ENCODE assay signal across 17 cellular contexts in genomic region chr19:45494261-45494916, GRCh38. TPM values are rescaled to one million over a fixed set of nuclear protein-coding genes. Genes with fewer than 3 reads are reported as not detected.
DNase-seq lines count a peak whose midpoint lies in the region; ATAC-seq, FAIRE-seq and TF ChIP-seq lines count a peak whose summit lies in the region.
"Had no signal": no experiment of that assay in that cellular context is flagged by ENCODE, and none has a peak within 500 bp of the region (broad histone marks: within the 10 kb centered on the region; RNA-seq: fewer than 3 reads in every experiment).

No MANE protein-coding gene starts in this region.

- no peaks in the 10 kb centered on the region for H3K36me3 ChIP-seq in astrocyte (ENCODE audit: insufficient read depth, low read length)

- H3K79me2 ChIP-seq in astrocyte (ENCODE audit: insufficient read depth, low read length): no peaks in the 10 kb centered on the region

- no peak for ATAC-seq in natural killer cell treated with Interleukin-12 subunit alpha and Interleukin-12 subunit beta and Interleukin-15 and Interleukin-18, amount 100 ng/mL, for 72 hours
- ATAC-seq in natural killer cell (no peak), HG03469 (IDR thresholded peaks at IDR 0.05; ENCODE audit: unreplicated experiment) (no peak), HG02852 (IDR thresholded peaks at IDR 0.05; ENCODE audit: unreplicated experiment) (no peak)

- H3K4me1 Mint-ChIP-seq in natural killer cell treated with Interleukin-12 subunit alpha and Interleukin-12 subunit beta and Interleukin-15 and Interleukin-18, amount 100 ng/mL, for 72 hours (ENCODE audit: low read depth in 2 of 2): peaks cover 31 to 35% of the 10 kb centered on the region in 2 donors
- H3K4me1 Mint-ChIP-seq in natural killer cell: peaks cover 30 to 46% of the 10 kb centered on the region in 2 donors
- H3K4me1 Mint-ChIP-seq in astrocyte (ENCODE audit: low read depth, unreplicated experiment): peaks cover 5% of the 10 kb centered on the region
- peaks cover 47% of the 10 kb centered on the region for H3K4me1 Mint-ChIP-seq in nephron progenitor cell
- peaks cover 14% of the 10 kb centered on the region for H3K4me1 Mint-ChIP-seq in progenitor cell of endocrine pancreas (ENCODE audit: low read depth)

- peaks cover 10% of the 10 kb centered on the region for H3K27me3 ChIP-seq in astrocyte (ENCODE audit: insufficient read depth, low read length)

- no peaks in the 10 kb centered on the region for H3K9me3 ChIP-seq in astrocyte (ENCODE audit: insufficient read depth, low read depth, low read length)
- H3K9me3 ChIP-seq: Caco-2 had no signal

- H3K4me3 Mint-ChIP-seq in natural killer cell treated with Interleukin-12 subunit alpha and Interleukin-12 subunit beta and Interleukin-15 and Interleukin-18, amount 100 ng/mL, for 72 hours: peak overlapping the region; percentile 23
- H3K4me3 Mint-ChIP-seq in natural killer cell (no peak overlapping the region), astrocyte (ENCODE audit: unreplicated experiment) (peak overlapping the region; percentile 75), nephron progenitor cell (peak overlapping the region; percentile 54), progenitor cell of endocrine pancreas (ENCODE audit: low read depth) (no peak overlapping the region)

- no peaks in the 10 kb centered on the region for H3K36me3 Mint-ChIP-seq in natural killer cell treated with Interleukin-12 subunit alpha and Interleukin-12 subunit beta and Interleukin-15 and Interleukin-18, amount 100 ng/mL, for 72 hours
- H3K36me3 Mint-ChIP-seq in natural killer cell: no peaks in the 10 kb centered on the region
- peaks cover 3% of the 10 kb centered on the region for H3K36me3 Mint-ChIP-seq in astrocyte (ENCODE audit: low read depth, unreplicated experiment)
- H3K36me3 Mint-ChIP-seq in nephron progenitor cell (ENCODE audit: low read depth): peaks cover 4% of the 10 kb centered on the region
- peaks cover 2% of the 10 kb centered on the region for H3K36me3 Mint-ChIP-seq in progenitor cell of endocrine pancreas (ENCODE audit: insufficient read depth)

- H2AFZ ChIP-seq in astrocyte (ENCODE audit: low read depth, low read length): no peak overlapping the region

- DNase-seq in natural killer cell treated with Interleukin-12 subunit alpha and Interleukin-12 subunit beta and Interleukin-15 and Interleukin-18, amount 100 ng/mL, for 72 hours (ENCODE audit: low spot score): no peak
- DNase-seq in natural killer cell: no peak
- DNase-seq in astrocyte (ENCODE audit: low read depth): no peak
- DNase-seq in nephron progenitor cell: no peak
- DNase-seq in CD1c-positive myeloid dendritic cell (ENCODE audit: extremely low spot score): no peak
- DNase-seq in progenitor cell of endocrine pancreas (ENCODE audit: low spot score, unreplicated experiment): no peak
- DNase-seq: DMS 273 treated with DMSO at 0.1 percent for 48 hours, DMS79 treated with DMSO at 0.1 percent for 48 hours, NCI-H1694 treated with DMSO at 0.1 percent for 48 hours, NCI-H526 had no signal

- H3K9ac ChIP-seq in astrocyte (ENCODE audit: low read length): no peak overlapping the region

- intact Hi-C loops in natural killer cell (cut with micrococcal nuclease): no loop called here

- H3K4me3 ChIP-seq in astrocyte (ENCODE audit: insufficient read depth, low read depth, low read length): no peak overlapping the region

- no peak overlapping the region for H3K27ac Mint-ChIP-seq in natural killer cell treated with Interleukin-12 subunit alpha and Interleukin-12 subunit beta and Interleukin-15 and Interleukin-18, amount 100 ng/mL, for 72 hours
- H3K27ac Mint-ChIP-seq in natural killer cell (no peak overlapping the region), astrocyte (ENCODE audit: unreplicated experiment) (no peak overlapping the region), nephron progenitor cell (no peak overlapping the region), progenitor cell of endocrine pancreas (no peak overlapping the region)

- TF ChIP-seq CTCF in natural killer cell (IDR thresholded peaks at IDR 0.05) (no peak), astrocyte (IDR thresholded peaks at IDR 0.05; ENCODE audit: insufficient read depth, low read depth, low read length) (no peak), nephron progenitor cell (IDR thresholded peaks at IDR 0.05) (no peak), progenitor cell of endocrine pancreas (IDR thresholded peaks at IDR 0.05; ENCODE audit: unreplicated experiment) (no peak)

- H3K27me3 Mint-ChIP-seq in natural killer cell treated with Interleukin-12 subunit alpha and Interleukin-12 subunit beta and Interleukin-15 and Interleukin-18, amount 100 ng/mL, for 72 hours: peaks cover 11 to 12% of the 10 kb centered on the region in 2 donors
- peaks cover 10 to 31% of the 10 kb centered on the region in 2 donors for H3K27me3 Mint-ChIP-seq in natural killer cell (ENCODE audit: low read depth in 2 of 2)
- peaks cover 14% of the 10 kb centered on the region for H3K27me3 Mint-ChIP-seq in astrocyte (ENCODE audit: low read depth, unreplicated experiment)
- H3K27me3 Mint-ChIP-seq in nephron progenitor cell (ENCODE audit: low read depth, poor library complexity): peaks cover 44% of the 10 kb centered on the region
- peaks cover 30% of the 10 kb centered on the region for H3K27me3 Mint-ChIP-seq in progenitor cell of endocrine pancreas

- H4K20me1 ChIP-seq in astrocyte (ENCODE audit: insufficient read depth, low read length): peaks cover 12% of the 10 kb centered on the region

- no peaks in the 10 kb centered on the region for H3K9me3 Mint-ChIP-seq in natural killer cell treated with Interleukin-12 subunit alpha and Interleukin-12 subunit beta and Interleukin-15 and Interleukin-18, amount 100 ng/mL, for 72 hours
- no peaks in the 10 kb centered on the region for H3K9me3 Mint-ChIP-seq in natural killer cell
- no peaks in the 10 kb centered on the region for H3K9me3 Mint-ChIP-seq in astrocyte (ENCODE audit: unreplicated experiment)
- no peaks in the 10 kb centered on the region for H3K9me3 Mint-ChIP-seq in nephron progenitor cell
- H3K9me3 Mint-ChIP-seq in progenitor cell of endocrine pancreas (ENCODE audit: low read depth): no peaks in the 10 kb centered on the region
- H3K9me3 Mint-ChIP-seq: IgD-negative memory B cell had no signal

- no peak for FAIRE-seq in astrocyte (lab: Jason Lieb, UNC)
- FAIRE-seq: GM12891, H1, RCC 7860 had no signal

- no peak overlapping the region for H3K27ac ChIP-seq in astrocyte (ENCODE audit: low read depth, low read length)

- peaks cover 11% of the 10 kb centered on the region for H3K4me1 ChIP-seq in astrocyte (ENCODE audit: insufficient read depth, low read length)

- H3K4me2 ChIP-seq in astrocyte (ENCODE audit: low read length): no peak overlapping the region

RNA-seq across cellular contexts. Expression of gene RTN2, which starts 2.5 kb away (rescaled TPM):
- total RNA-seq in natural killer cell treated with Interleukin-12 subunit alpha and Interleukin-12 subunit beta and Interleukin-15 and Interleukin-18, amount 100 ng/mL, for 72 hours: 1 to 10 TPM; 5.9 to 7.8 TPM
- total RNA-seq in natural killer cell (1 to 10 TPM; 1.9 to 5.5 (median 3.0) TPM), astrocyte (29.1 and 35.3 TPM in 2 replicates), progenitor cell of endocrine pancreas (17.9 and 21.6 TPM in 2 replicates)

RNA-seq across cellular contexts. Expression of gene PPM1N, which starts 3.9 kb away (rescaled TPM):
- 1 to 10 TPM; 3.2 to 3.6 TPM for total RNA-seq in natural killer cell treated with Interleukin-12 subunit alpha and Interleukin-12 subunit beta and Interleukin-15 and Interleukin-18, amount 100 ng/mL, for 72 hours
- total RNA-seq in natural killer cell: 1 to 10 TPM; 5.1 to 8.3 (median 6.8) TPM
- total RNA-seq in astrocyte: 0.67 and 1.3 TPM in 2 replicates
- total RNA-seq in progenitor cell of endocrine pancreas: 0.62 TPM in 1 of 2 replicates, not detected in the other

RNA-seq across cellular contexts. Expression of gene VASP, which starts 12.9 kb away (rescaled TPM):
- total RNA-seq in natural killer cell treated with Interleukin-12 subunit alpha and Interleukin-12 subunit beta and Interleukin-15 and Interleukin-18, amount 100 ng/mL, for 72 hours: 100 to 1,000 TPM; 447 to 589 TPM
- 100 to 1,000 TPM; 192 to 244 (median 237) TPM for total RNA-seq in natural killer cell
- total RNA-seq in astrocyte: 205 and 222 TPM in 2 replicates
- total RNA-seq in progenitor cell of endocrine pancreas: 93.4 and 94.9 TPM in 2 replicates

RNA-seq across cellular contexts. Expression of gene FOSB, which starts 26.6 kb away (rescaled TPM):
- total RNA-seq in natural killer cell treated with Interleukin-12 subunit alpha and Interleukin-12 subunit beta and Interleukin-15 and Interleukin-18, amount 100 ng/mL, for 72 hours: 10 to 100 TPM; 16.3 to 18.0 TPM
- 1,000 to 10,000 TPM in 2 of 3 donors, 100 to 1,000 TPM in 1; 784 to 1,837 (median 1,121) TPM for total RNA-seq in natural killer cell
- 8.2 and 13.3 TPM in 2 replicates for total RNA-seq in astrocyte
- total RNA-seq in progenitor cell of endocrine pancreas: 5.3 and 7.3 TPM in 2 replicates

Comparison
In these comparisons a context has a peak if more than half of its experiments do, and no peak if none do; other contexts are left out.
1. H3K4me3 Mint-ChIP-seq: peak in natural killer cell treated with Interleukin-12 subunit alpha and Interleukin-12 subunit beta and Interleukin-15 and Interleukin-18, amount 100 ng/mL, for 72 hours (single experiment), astrocyte (single experiment) and nephron progenitor cell (single experiment); none in natural killer cell (single experiment) and progenitor cell of endocrine pancreas (single experiment).